Comparison of ENCODE assay signal across 22 cellular contexts in the genomic region with DNA sequence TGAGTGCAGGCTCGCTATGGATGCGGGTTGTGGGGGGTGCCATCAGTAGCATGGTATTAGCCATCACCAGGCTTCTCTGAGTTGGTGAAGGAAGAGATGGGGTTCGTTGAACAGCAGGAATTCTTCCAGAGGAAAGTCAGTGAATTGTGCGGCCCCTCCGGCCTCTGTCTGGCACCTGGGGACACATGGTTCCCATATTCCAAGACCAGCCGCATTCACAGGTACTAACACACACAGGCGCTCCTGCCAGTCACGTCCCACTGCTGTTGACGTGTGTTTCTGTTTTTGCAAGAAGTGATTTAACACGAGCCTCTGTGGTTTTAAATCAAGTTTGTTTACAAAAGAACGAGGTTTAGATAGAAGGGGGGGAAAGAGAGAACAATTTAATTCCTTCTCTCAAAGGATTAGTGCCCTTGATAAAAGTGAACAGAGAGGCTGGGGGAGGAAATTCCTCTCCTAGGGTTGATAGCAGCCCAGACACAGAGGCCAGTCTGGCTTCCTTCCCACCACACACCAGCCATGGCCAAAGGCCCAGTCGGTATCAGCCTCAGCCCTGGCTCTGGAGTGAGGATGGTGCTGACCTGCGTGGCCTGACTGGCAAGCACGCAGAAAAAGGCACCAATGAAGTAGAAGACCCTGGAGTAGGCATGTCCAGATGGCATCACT.
DNase-seq lines count a peak whose midpoint lies in the region; ATAC-seq, FAIRE-seq and TF ChIP-seq lines count a peak whose summit lies in the region.
"Had no signal": no experiment of that assay in that cellular context is flagged by ENCODE, and none has a peak within 500 bp of the region (broad histone marks: within the 10 kb centered on the region; RNA-seq: fewer than 3 reads in every experiment).

No MANE protein-coding gene starts in this region.

- CTCF ChIA-PET in H1 (lab: Charles Lee; ENCODE audit: partially characterized antibody): no interaction called here

- no peak overlapping the region for H2BK120ac ChIP-seq in H1 (replicated peaks; ENCODE audit: low read depth, low read length)

- 0 out of 2 replicates have a peak overlapping the region, but pooled peaks have one; percentile 38 for H4K8ac ChIP-seq in H1 (ENCODE audit: extremely low read depth, insufficient read depth, low read length)

- ATAC-seq in HG02938 (IDR thresholded peaks at IDR 0.05; ENCODE audit: unreplicated experiment): no peak
- ATAC-seq: A549; activated CD4-positive, alpha-beta T cell treated with anti-CD3 and anti-CD28 coated beads for 36 hours had no signal

- no peak overlapping the region for H3K27ac ChIP-seq in H1 (ENCODE audit: low read depth, low read length)
- H3K27ac ChIP-seq: brain microvascular endothelial cell, SJSA1 had no signal

- no peak for TF ChIP-seq RAD21 in H1 (IDR thresholded peaks at IDR 0.05 in 1 of 2, conservative IDR thresholded peaks at IDR 0.05 in 1 of 2; ENCODE audit: low read depth in 2 of 2, low read length in 2 of 2)

- H3K79me2 ChIP-seq in H1 (ENCODE audit: control insufficient read depth in 1 of 2, insufficient read depth in 2 of 2, low read length in 2 of 2): no peaks in the 10 kb centered on the region

- no peak overlapping the region for H2AK5ac ChIP-seq in H1 (ENCODE audit: low read depth, low read length)

- POLR2A ChIA-PET in H1 (lab: Charles Lee; ENCODE audit: partially characterized antibody): no interaction called here

- TF ChIP-seq POLR2A in H1 (IDR thresholded peaks at IDR 0.05; ENCODE audit: control extremely low read depth in 1 of 2, low read depth in 2 of 2, low read length in 2 of 2) (no peak), lower leg skin (IDR thresholded peaks at IDR 0.05) (no peak)

- H3K23me2 ChIP-seq in H1 (ENCODE audit: low read depth, low read length): no peaks in the 10 kb centered on the region

- FAIRE-seq in H1 (lab: Jason Lieb, UNC) (no peak), GM19239 (lab: Jason Lieb, UNC) (no peak)
- FAIRE-seq: A549 had no signal

- H3K9me3 ChIP-seq in H1 (ENCODE audit: insufficient read depth in 2 of 2, low read depth in 1 of 2, low read length in 1 of 2): no peaks in the 10 kb centered on the region
- H3K9me3 ChIP-seq: A549, SJSA1, tibial artery had no signal

- TF ChIP-seq EP300 in H1 (IDR thresholded peaks at IDR 0.05; ENCODE audit: borderline replicate concordance in 1 of 2, low read depth in 2 of 2, low read length in 2 of 2): no peak

- no peaks in the 10 kb centered on the region for H3K4me1 ChIP-seq in H1 (replicated peaks in 1 of 4; ENCODE audit: control insufficient read depth in 3 of 4, insufficient read depth in 4 of 4, low read length in 3 of 4)

- H4K5ac ChIP-seq in H1 (ENCODE audit: insufficient read length, low read depth, low read length): no peak overlapping the region

- no peak overlapping the region for H3K14ac ChIP-seq in H1 (ENCODE audit: insufficient read length)

- H3K56ac ChIP-seq in H1 (replicated peaks; ENCODE audit: insufficient read length, low read depth, low read length): no peak overlapping the region

- H2BK15ac ChIP-seq in H1 (ENCODE audit: low read length): no peak overlapping the region

- no peaks in the 10 kb centered on the region for H3K36me3 ChIP-seq in H1 (ENCODE audit: control insufficient read depth in 2 of 4, insufficient read depth in 4 of 4, low read length in 3 of 4)
- H3K36me3 ChIP-seq: brain microvascular endothelial cell, SJSA1, tibial artery had no signal

- H4K20me1 ChIP-seq in H1 (replicated peaks in 1 of 2; ENCODE audit: control insufficient read depth in 1 of 2, insufficient read depth in 2 of 2, low read length in 2 of 2): no peaks in the 10 kb centered on the region

- H2BK12ac ChIP-seq in H1 (ENCODE audit: low read depth, low read length): no peak overlapping the region

- no peak overlapping the region for H3K4ac ChIP-seq in H1 (replicated peaks; ENCODE audit: insufficient read length, low read depth, low read length)

- DNase-seq in AG08396 (ENCODE audit: low spot score) (peak; percentile 15), H1 (ENCODE audit: low read depth in 1 of 2, low spot score in 2 of 2) (no peak), kidney glomerular epithelial cell (lab: John Stamatoyannopoulos, UW) (peak; percentile 80), renal cortical epithelial cell (ENCODE audit: low read depth) (peak; percentile 92), lower leg skin (ENCODE audit: low spot score in 2 of 2) (no peak), GM19239 (ENCODE audit: insufficient read length, low spot score) (no peak), T1000 (lab: John Stamatoyannopoulos, UW) (no peak)
- DNase-seq: activated CD4-positive, alpha-beta T cell treated with anti-CD3 and anti-CD28 coated beads for 36 hours; activated CD8-positive, alpha-beta memory T cell treated with anti-CD3 and anti-CD28 coated beads, Interleukin-2, amount 50 U/mL, for 48 hours; activated naive CD4-positive, alpha-beta T cell treated with Interleukin-2 at 50 U/mL for 16 hours; brain microvascular endothelial cell; CD4-positive, alpha-beta T cell; DND-41; hippocampal formation; NCI-H1930; NCI-H510A; stimulated activated CD4-positive, alpha-beta T cell treated with anti-CD3 and anti-CD28 coated beads, Interleukin-4, amount 100 ng/mL, for 4 hours; tibial artery had no signal

- H3K4me2 ChIP-seq in H1 (ENCODE audit: insufficient read depth in 1 of 2, low read depth in 2 of 2, low read length in 2 of 2): no peak overlapping the region
- H3K4me2 ChIP-seq: A549 had no signal

- H3K18ac ChIP-seq in H1 (ENCODE audit: extremely low read depth, low read length): no peak overlapping the region

- no peak overlapping the region for H3K23ac ChIP-seq in H1 (ENCODE audit: insufficient read length)

- no peaks in the 10 kb centered on the region for H3K27me3 ChIP-seq in H1 (replicated peaks in 1 of 4; ENCODE audit: control insufficient read depth in 3 of 4, extremely low read depth in 1 of 4, insufficient read depth in 3 of 4, low read length in 3 of 4)
- H3K27me3 ChIP-seq: brain microvascular endothelial cell, SJSA1, tibial artery had no signal

- no peak overlapping the region for H4K91ac ChIP-seq in H1 (replicated peaks; ENCODE audit: insufficient read length, low read length)

- H2BK20ac ChIP-seq in H1 (ENCODE audit: low read length): no peak overlapping the region

- intact Hi-C loops in lower leg skin (cut with DNase I; ENCODE audit: low total_unique reads): no loop called here

- H2AFZ ChIP-seq in H1 (ENCODE audit: low read length): no peak overlapping the region

- no peak overlapping the region for H3K9ac ChIP-seq in H1 (replicated peaks in 1 of 4; ENCODE audit: extremely low read depth in 1 of 4, low read depth in 3 of 4, low read length in 3 of 4)

- TF ChIP-seq CTCF in H1 (IDR thresholded peaks at IDR 0.05; ENCODE audit: control extremely low read depth in 1 of 3, insufficient read depth in 1 of 3, low read depth in 1 of 3, low read length in 3 of 3) (no peak), lower leg skin (IDR thresholded peaks at IDR 0.05) (no peak)

- H3K4me3 ChIP-seq in H1 (ENCODE audit: extremely low read depth in 1 of 4, insufficient read depth in 2 of 4, low read depth in 3 of 4, low read length in 4 of 4) (no peak overlapping the region), lower leg skin (ENCODE audit: low read depth, poor library complexity, severe bottlenecking) (no peak overlapping the region)
- H3K4me3 ChIP-seq: A549, lung, SJSA1, tibial artery had no signal

- H3K79me1 ChIP-seq in H1 (ENCODE audit: low read depth, low read length): no peaks in the 10 kb centered on the region

- no peak overlapping the region for H2BK5ac ChIP-seq in H1 (ENCODE audit: low read depth, low read length)

- 91% methylated on average over 14 of the region's 14 CpGs; no CpG with 5 or more reads in 1 of the 2 experiments for WGBS in H1 (ENCODE audit: extremely low coverage in 1 of 2, insufficient coverage in 1 of 2, insufficient read length in 1 of 2, insufficient replicate concordance in 2 of 2, low coverage in 1 of 2, low lambda C conversion rate in 2 of 2, missing lambda C conversion rate in 1 of 2), 2 experiments
- WGBS in lower leg skin, 2 donors: 73 to 74% methylated on average over 14 of the region's 14 CpGs

TF ChIP-seq in H1, 55 proteins besides CTCF, POLR2A, EP300 and RAD21 (continues in another document):
- TF ChIP-seq NRF1 (IDR thresholded peaks at IDR 0.05; ENCODE audit: low read depth, low read length) (no peak), SP1 (IDR thresholded peaks at IDR 0.05; ENCODE audit: low read depth, low read length) (no peak), YY1 (IDR thresholded peaks at IDR 0.05; ENCODE audit: low read depth, low read length) (no peak), TEAD4 (IDR thresholded peaks at IDR 0.05; ENCODE audit: low read depth, low read length) (no peak), RFX5 (IDR thresholded peaks at IDR 0.05; ENCODE audit: borderline replicate concordance, low read depth, low read length) (no peak), CTBP2 (IDR thresholded peaks at IDR 0.05; ENCODE audit: borderline replicate concordance, insufficient read depth, insufficient read length, low read length) (no peak), JUN (IDR thresholded peaks at IDR 0.05; ENCODE audit: low read depth, low read length) (no peak), FOSL1 (IDR thresholded peaks at IDR 0.05; ENCODE audit: insufficient read depth, low read depth, low read length) (no peak), CEBPB (IDR thresholded peaks at IDR 0.05; ENCODE audit: low read depth, low read length) (no peak), USF2 (IDR thresholded peaks at IDR 0.05; ENCODE audit: low read length) (no peak), BCL11A (IDR thresholded peaks at IDR 0.05; ENCODE audit: low read depth in 2 of 2, low read length in 2 of 2) (no peak), ATF3 (IDR thresholded peaks at IDR 0.05; ENCODE audit: insufficient read depth, low read depth, low read length) (no peak), ZNF274 (IDR thresholded peaks at IDR 0.05; ENCODE audit: borderline replicate concordance, extremely low read depth, low read length) (no peak), SIN3A (conservative IDR thresholded peaks at IDR 0.05 in 1 of 2, IDR thresholded peaks at IDR 0.05 in 1 of 2; ENCODE audit: low read depth in 1 of 2, low read length in 2 of 2) (no peak), SUZ12 (IDR thresholded peaks at IDR 0.05; ENCODE audit: low read length) (no peak), RNF2 (IDR thresholded peaks at IDR 0.05; ENCODE audit: borderline replicate concordance, low read depth, low read length, missing control alignments, poor library complexity, severe bottlenecking) (no peak)

Comparison
In these comparisons a context has a peak if more than half of its experiments do, and no peak if none do; other contexts are left out.
1. DNase-seq: peak in AG08396 (single experiment), kidney glomerular epithelial cell (single experiment) and renal cortical epithelial cell (single experiment); none in H1 (0 of 2), lower leg skin (0 of 2), GM19239 (single experiment) and T1000 (single experiment).